8 cellular contexts compared by ENCODE assay signal in the genomic region with DNA sequence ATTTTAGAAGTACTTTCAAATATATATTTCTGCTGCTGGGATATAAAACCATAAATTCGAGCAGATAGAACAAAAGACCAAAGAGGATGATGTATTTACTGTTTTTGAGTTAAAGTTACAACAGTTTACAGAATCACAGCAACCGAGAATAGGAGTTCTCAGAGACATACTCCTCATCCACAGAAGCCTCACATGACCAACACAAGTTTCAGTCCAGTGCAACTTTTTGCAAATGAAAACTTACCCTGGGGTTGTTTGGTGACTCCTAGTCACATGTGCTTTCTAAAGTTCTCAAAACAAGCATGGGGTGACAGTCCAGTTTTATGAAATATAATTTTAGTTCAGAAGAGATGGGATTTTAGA.
A peak's percentile ranks its signal among the peaks of the same experiment; 100 is the strongest.
DNase-seq lines count a peak whose midpoint lies in the region; ATAC-seq and TF ChIP-seq lines count a peak whose summit lies in the region.

No MANE protein-coding gene starts in this region.

- no peaks in the 10 kb centered on the region for H3K9me3 Mint-ChIP-seq in natural killer cell treated with Interleukin-12 subunit alpha and Interleukin-12 subunit beta and Interleukin-15 and Interleukin-18, amount 100 ng/mL, for 72 hours

- peaks cover 69 to 85% of the 10 kb centered on the region in 2 donors for H3K4me1 Mint-ChIP-seq in natural killer cell treated with Interleukin-12 subunit alpha and Interleukin-12 subunit beta and Interleukin-15 and Interleukin-18, amount 100 ng/mL, for 72 hours (ENCODE audit: low read depth in 2 of 2)

- ATAC-seq in HG02798 (IDR thresholded peaks at IDR 0.05; ENCODE audit: poor library complexity, unreplicated experiment): peak; percentile 53
- peak; percentile 31 for ATAC-seq in body of pancreas
- peak; percentile 50 to 58 for ATAC-seq in natural killer cell treated with Interleukin-12 subunit alpha and Interleukin-12 subunit beta and Interleukin-15 and Interleukin-18, amount 100 ng/mL, for 72 hours

- H3K27ac Mint-ChIP-seq in natural killer cell treated with Interleukin-12 subunit alpha and Interleukin-12 subunit beta and Interleukin-15 and Interleukin-18, amount 100 ng/mL, for 72 hours: peak overlapping the region; percentile 86 to 91

- TF ChIP-seq POLR2A in body of pancreas (IDR thresholded peaks at IDR 0.05) (no peak), uterus (IDR thresholded peaks at IDR 0.05) (no peak)

- H3K27me3 ChIP-seq in body of pancreas (no peaks in the 10 kb centered on the region), uterus (no peaks in the 10 kb centered on the region)

- DNase-seq in GM12865 (ENCODE audit: low read depth) (peak; percentile 77), body of pancreas (no peak), uterus (no peak), NCI-H748 treated with DMSO at 0.1 percent for 48 hours (lab: John Stamatoyannopoulos, UW) (no peak), nucleus accumbens (lab: John Stamatoyannopoulos, UW) (no peak)
- no peak for DNase-seq in natural killer cell treated with Interleukin-12 subunit alpha and Interleukin-12 subunit beta and Interleukin-15 and Interleukin-18, amount 100 ng/mL, for 72 hours (ENCODE audit: low spot score)
- DNase-seq in activated CD4-positive, CD25-positive, alpha-beta regulatory T cell (lab: John Stamatoyannopoulos, UW): no peak

- 47% methylated on average over 2 of the region's 2 CpGs for WGBS in body of pancreas, 2 donors

- H3K27me3 Mint-ChIP-seq in natural killer cell treated with Interleukin-12 subunit alpha and Interleukin-12 subunit beta and Interleukin-15 and Interleukin-18, amount 100 ng/mL, for 72 hours: no peaks in the 10 kb centered on the region

- peaks cover 14% of the 10 kb centered on the region for H3K36me3 Mint-ChIP-seq in natural killer cell treated with Interleukin-12 subunit alpha and Interleukin-12 subunit beta and Interleukin-15 and Interleukin-18, amount 100 ng/mL, for 72 hours

- H3K4me3 Mint-ChIP-seq in natural killer cell treated with Interleukin-12 subunit alpha and Interleukin-12 subunit beta and Interleukin-15 and Interleukin-18, amount 100 ng/mL, for 72 hours: peak overlapping the region; percentile 96

- H3K9me3 ChIP-seq in body of pancreas (no peaks in the 10 kb centered on the region), uterus (no peaks in the 10 kb centered on the region)

- H3K27ac ChIP-seq in body of pancreas (peak overlapping the region; percentile 2 to 77 (median 63)), uterus (peak overlapping the region in 1 of 2 donors; percentile 61)

- intact Hi-C loops in body of pancreas (cut with DNase I) (no loop called here), uterus (cut with DNase I; ENCODE audit: low total_unique reads) (no loop called here)

- H3K4me1 ChIP-seq in body of pancreas (peaks cover 28% of the 10 kb centered on the region), uterus (no peaks in the 10 kb centered on the region)

- no peak overlapping the region for H3K4me3 ChIP-seq in GM12865 (ENCODE audit: low read depth, low read length)
- H3K4me3 ChIP-seq in body of pancreas: no peak overlapping the region
- no peak overlapping the region for H3K4me3 ChIP-seq in uterus

- TF ChIP-seq CTCF in GM12865 (IDR thresholded peaks at IDR 0.05; ENCODE audit: insufficient read depth, low read depth, low read length, missing control alignments) (no peak), body of pancreas (IDR thresholded peaks at IDR 0.05) (no peak), uterus (IDR thresholded peaks at IDR 0.05) (no peak)

- H3K36me3 ChIP-seq in body of pancreas (replicated peaks in 1 of 2; ENCODE audit: insufficient read depth in 1 of 2, low read depth in 2 of 2) (no peaks in the 10 kb centered on the region), uterus (no peaks in the 10 kb centered on the region)
